Comparison of ENCODE assay signal across 1 cellular context in genomic region chr6:30820196-30820595, GRCh38.
TF ChIP-seq lines count a peak whose summit lies in the region.

No MANE protein-coding gene starts in this region.

TF ChIP-seq in HepG2, 621 proteins besides CTCF, POLR2A, EP300 and RAD21 (continued from another document):
- TF ChIP-seq DDIT3 (CRISPR knock-in tag; IDR thresholded peaks at IDR 0.05) (no peak), ZNF513 (CRISPR knock-in tag; conservative IDR thresholded peaks at IDR 0.05) (no peak), SMC3 (IDR thresholded peaks at IDR 0.05; ENCODE audit: low read length) (peak; percentile 11; the same call in 1 of the 2 replicates), XRCC5 (optimal IDR thresholded peaks at IDR 0.05; ENCODE audit: low read length) (peak; percentile 37), CREBL2 (CRISPR knock-in tag; IDR thresholded peaks at IDR 0.05; ENCODE audit: borderline replicate concordance) (no peak), NAIF1 (CRISPR knock-in tag; IDR thresholded peaks at IDR 0.05; ENCODE audit: borderline replicate concordance) (no peak), KLF11 (CRISPR knock-in tag; IDR thresholded peaks at IDR 0.05) (no peak), ZNF350 (CRISPR knock-in tag; IDR thresholded peaks at IDR 0.05; ENCODE audit: borderline replicate concordance, low read depth) (no peak), RORA (CRISPR knock-in tag; IDR thresholded peaks at IDR 0.05) (no peak), MED8 (CRISPR knock-in tag; IDR thresholded peaks at IDR 0.05; ENCODE audit: insufficient replicate concordance) (no peak), PATZ1 (CRISPR knock-in tag; IDR thresholded peaks at IDR 0.05) (no peak), CCAR2 (optimal IDR thresholded peaks at IDR 0.05; ENCODE audit: low read depth, low read length) (no peak), ZNF160 (CRISPR knock-in tag; IDR thresholded peaks at IDR 0.05) (no peak), CENPX (CRISPR knock-in tag; IDR thresholded peaks at IDR 0.05) (no peak), SCMH1 (CRISPR knock-in tag; IDR thresholded peaks at IDR 0.05; ENCODE audit: borderline replicate concordance) (no peak), PCBP2 (optimal IDR thresholded peaks at IDR 0.05; ENCODE audit: low read depth, low read length, poor library complexity, severe bottlenecking) (no peak), GATAD2A (CRISPR knock-in tag; IDR thresholded peaks at IDR 0.05) (0 out of 2 replicates have a peak, but pooled peaks have one; percentile 13), HIC2 (CRISPR knock-in tag; IDR thresholded peaks at IDR 0.05; ENCODE audit: low read depth) (no peak), ZNF687 (CRISPR knock-in tag; IDR thresholded peaks at IDR 0.05) (peak; percentile 44), MXD1 (CRISPR knock-in tag; IDR thresholded peaks at IDR 0.05) (0 out of 2 replicates have a peak, but pooled peaks have one; percentile 28), MED1 (CRISPR knock-in tag; IDR thresholded peaks at IDR 0.05) (0 out of 2 replicates have a peak, but pooled peaks have one; percentile 54), SAP130 (CRISPR knock-in tag; IDR thresholded peaks at IDR 0.05; ENCODE audit: low read depth) (peak; percentile 46)
